In the genomic region with DNA sequence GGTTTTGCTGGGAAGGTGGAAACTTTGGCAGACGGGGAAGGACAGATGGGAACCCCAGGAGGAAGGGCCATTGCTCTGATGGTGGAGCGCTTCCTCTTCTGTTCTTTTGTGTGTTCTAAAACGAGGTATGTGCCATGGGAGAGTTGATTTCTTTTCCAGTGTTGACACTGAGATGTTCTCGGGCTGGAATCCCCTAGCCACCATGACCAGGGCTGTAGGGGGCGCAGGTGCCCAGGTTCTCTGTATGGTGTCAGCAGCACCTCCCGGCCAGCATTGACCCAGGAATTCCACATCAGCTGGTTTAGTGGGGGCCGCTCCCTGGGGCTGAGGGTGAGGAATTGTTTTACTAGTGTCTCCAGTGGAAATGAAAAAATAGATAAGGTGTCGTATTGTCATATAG, we compare ENCODE assay signal across 8 cellular contexts. TPM values are rescaled to one million over a fixed set of nuclear protein-coding genes. Genes with fewer than 3 reads are reported as not detected.
DNase-seq lines count a peak whose midpoint lies in the region; ATAC-seq, FAIRE-seq and TF ChIP-seq lines count a peak whose summit lies in the region.

No MANE protein-coding gene starts in this region.

- FAIRE-seq in RCC 7860 (lab: Jason Lieb, UNC) = no peak

- POLR2A ChIA-PET in PC-9 (lab: Charles Lee; ENCODE audit: unreplicated experiment) = no interaction called here

- H4K20me1 ChIP-seq in PC-9 (ENCODE audit: insufficient read depth) = no peaks in the 10 kb centered on the region

- TF ChIP-seq POLR2A in heart left ventricle (IDR thresholded peaks at IDR 0.05) = no peak
- no peak for TF ChIP-seq POLR2A in spleen (IDR thresholded peaks at IDR 0.05)

- H3K9me3 ChIP-seq in heart left ventricle = no peaks in the 10 kb centered on the region
- no peaks in the 10 kb centered on the region for H3K9me3 ChIP-seq in PC-9 (ENCODE audit: insufficient read depth, low read depth)
- H3K9me3 ChIP-seq in thoracic aorta = no peaks in the 10 kb centered on the region
- no peaks in the 10 kb centered on the region for H3K9me3 ChIP-seq in spleen

- H3K36me3 ChIP-seq in heart left ventricle = no peaks in the 10 kb centered on the region
- H3K36me3 ChIP-seq in PC-9 (ENCODE audit: low read depth) = no peaks in the 10 kb centered on the region
- no peaks in the 10 kb centered on the region for H3K36me3 ChIP-seq in thoracic aorta
- no peaks in the 10 kb centered on the region for H3K36me3 ChIP-seq in spleen

- no TSS peak for BruUV-seq in PC-9 (replicated peaks; lab: Mats Ljungman, UMichigan)

- H2AFZ ChIP-seq in PC-9 = no peak overlapping the region

- no peaks in the 10 kb centered on the region for H3K79me2 ChIP-seq in PC-9 (ENCODE audit: low read depth)

- peaks cover 0 to 21% (median 9%) of the 10 kb centered on the region in 12 donors for H3K4me1 ChIP-seq in heart left ventricle
- no peaks in the 10 kb centered on the region for H3K4me1 ChIP-seq in PC-9 (replicated peaks; ENCODE audit: insufficient read depth)
- H3K4me1 ChIP-seq in foreskin keratinocyte = no peaks in the 10 kb centered on the region
- H3K4me1 ChIP-seq in thoracic aorta (ENCODE audit: control insufficient read depth in 1 of 2, low read depth in 2 of 2) = peaks cover 9 to 13% of the 10 kb centered on the region in 2 donors
- H3K4me1 ChIP-seq in spleen = peaks cover 6 to 34% (median 20%) of the 10 kb centered on the region in 6 donors

- peak in 1 of 12 donors; percentile 6 for TF ChIP-seq CTCF in heart left ventricle (IDR thresholded peaks at IDR 0.05)
- TF ChIP-seq CTCF in PC-9 (conservative IDR thresholded peaks at IDR 0.05) = no peak
- peak; percentile 22 for TF ChIP-seq CTCF in foreskin keratinocyte (conservative IDR thresholded peaks at IDR 0.05)
- TF ChIP-seq CTCF in thoracic aorta (IDR thresholded peaks at IDR 0.05) = no peak
- no peak for TF ChIP-seq CTCF in spleen (IDR thresholded peaks at IDR 0.05 in 8 of 11, conservative IDR thresholded peaks at IDR 0.05 in 3 of 11)

- H3K9me2 ChIP-seq in PC-9 (ENCODE audit: insufficient read depth) = no peaks in the 10 kb centered on the region

- H3K27ac ChIP-seq in heart left ventricle (peak overlapping the region in 6 of 12 donors; percentile 17 to 91 (median 78)), PC-9 (no peak overlapping the region), foreskin keratinocyte (no peak overlapping the region), thoracic aorta (no peak overlapping the region), spleen (peak overlapping the region in 1 of 8 donors; percentile 81)

- peak overlapping the region in 4 of 12 donors; percentile 50 to 57 (median 53) for H3K4me3 ChIP-seq in heart left ventricle
- H3K4me3 ChIP-seq in PC-9 = no peak overlapping the region
- peak overlapping the region; percentile 81 for H3K4me3 ChIP-seq in thoracic aorta
- H3K4me3 ChIP-seq in spleen = peak overlapping the region in 2 of 8 donors; percentile 55 to 69

- no peaks in the 10 kb centered on the region for H3F3A ChIP-seq in PC-9 (ENCODE audit: insufficient read depth, low read depth)

- ATAC-seq in Right ventricle myocardium superior (ENCODE audit: poor library complexity) = peak; percentile 2
- ATAC-seq in heart left ventricle = no peak
- no peak for ATAC-seq in foreskin keratinocyte
- ATAC-seq in thoracic aorta (ENCODE audit: insufficient number of reproducible peaks, low FRiP score, low read depth) = no peak

- 56 to 65% (median 61%) methylated on average over 8 of the region's 8 CpGs for WGBS in heart left ventricle, 4 donors
- 48 to 64% (median 59%) methylated on average over 8 of the region's 8 CpGs for WGBS in spleen, 5 donors

- CTCF ChIA-PET in PC-9 (lab: Charles Lee) = interaction anchor here (1.3 kb wide), 1 partner anchor 165 kb away, joined by 6 read pairs; no protein-coding TSS in a partner anchor

- no peaks in the 10 kb centered on the region for H3K27me3 ChIP-seq in heart left ventricle
- H3K27me3 ChIP-seq in PC-9 (ENCODE audit: insufficient read depth, low read depth) = no peaks in the 10 kb centered on the region
- H3K27me3 ChIP-seq in foreskin keratinocyte = no peaks in the 10 kb centered on the region
- H3K27me3 ChIP-seq in thoracic aorta (replicated peaks; ENCODE audit: insufficient read depth) = no peaks in the 10 kb centered on the region
- no peaks in the 10 kb centered on the region for H3K27me3 ChIP-seq in spleen (replicated peaks in 1 of 7)

- H3K4me2 ChIP-seq in PC-9 = peak overlapping the region; percentile 68; the same call in 1 of the 2 replicates

- DNase-seq in Right ventricle myocardium superior = no peak
- DNase-seq in heart left ventricle = no peak
- DNase-seq in PC-9 = peak in 1 of 2 experiments; percentile 27
- no peak for DNase-seq in foreskin keratinocyte
- no peak for DNase-seq in thoracic aorta (ENCODE audit: low spot score)
- DNase-seq in effector CD4-positive, alpha-beta T cell = no peak
- no peak for DNase-seq in spleen
- no peak for DNase-seq in RCC 7860 (ENCODE audit: low spot score)

- intact Hi-C loops in Right ventricle myocardium superior (cut with DNase I) (loop anchor here (10.0 kb wide), 1 partner anchor 60 kb away; no protein-coding TSS in a partner anchor), heart left ventricle (cut with DNase I) (loop anchor here in 8 of 10 donors (5.0 to 10.0 kb wide), 8 partner anchors 43 to 230 kb away; no protein-coding TSS in a partner anchor), PC-9 (cut with micrococcal nuclease; ENCODE audit: unreplicated experiment) (no loop called here), spleen (cut with DNase I; ENCODE audit: low total_unique reads) (loop anchor here (5.0 kb wide), 1 partner anchor 163 kb away; no protein-coding TSS in a partner anchor)

RNA-seq across cellular contexts. Expression of a gene that starts 34.3 kb away (rescaled TPM):
- total RNA-seq in Right ventricle myocardium superior (46.6 TPM), heart left ventricle (10 to 100 TPM; 29.9 to 44.9 (median 36.7) TPM), PC-9 (2021) (76.5 and 81.4 TPM in 2 replicates), foreskin keratinocyte (38.5 and 43.5 TPM in 2 replicates), thoracic aorta (10 to 100 TPM; 29.9 to 40.8 TPM), spleen (10 to 100 TPM; 39.6 to 52.8 (median 49.2) TPM)
- polyA plus RNA-seq in heart left ventricle (10 to 100 TPM; 24.6 to 25.8 TPM), foreskin keratinocyte (31.3 and 36.9 TPM in 2 replicates), spleen (10 to 100 TPM; 18.8 to 31.9 (median 25.0) TPM)
